Comparison of ENCODE assay signal across 2 cellular contexts in the genomic region with DNA sequence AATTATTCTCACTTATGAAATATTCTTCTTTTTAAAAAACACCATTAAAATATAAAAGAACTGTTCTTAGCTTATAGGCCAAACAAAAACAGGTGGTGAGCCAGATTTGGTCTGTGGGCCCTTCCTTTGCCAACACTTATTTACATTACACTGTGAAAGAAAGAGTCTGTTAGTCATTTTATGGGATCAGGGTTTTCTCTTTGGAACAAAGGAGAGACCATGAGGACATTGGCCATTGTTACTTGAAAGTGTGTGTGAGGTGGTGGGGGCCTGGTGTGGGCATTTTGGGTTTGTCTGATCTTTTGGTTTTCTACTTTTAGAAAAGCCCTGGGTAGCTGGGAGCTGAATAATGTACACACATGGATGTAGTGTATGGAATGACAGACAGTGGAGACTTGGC.
TF ChIP-seq lines count a peak whose summit lies in the region.

No MANE protein-coding gene starts in this region.

TF ChIP-seq in GM23338, 12 proteins besides CTCF, POLR2A, EP300 and RAD21 (continued from another document):
- TF ChIP-seq, protein P1, sequence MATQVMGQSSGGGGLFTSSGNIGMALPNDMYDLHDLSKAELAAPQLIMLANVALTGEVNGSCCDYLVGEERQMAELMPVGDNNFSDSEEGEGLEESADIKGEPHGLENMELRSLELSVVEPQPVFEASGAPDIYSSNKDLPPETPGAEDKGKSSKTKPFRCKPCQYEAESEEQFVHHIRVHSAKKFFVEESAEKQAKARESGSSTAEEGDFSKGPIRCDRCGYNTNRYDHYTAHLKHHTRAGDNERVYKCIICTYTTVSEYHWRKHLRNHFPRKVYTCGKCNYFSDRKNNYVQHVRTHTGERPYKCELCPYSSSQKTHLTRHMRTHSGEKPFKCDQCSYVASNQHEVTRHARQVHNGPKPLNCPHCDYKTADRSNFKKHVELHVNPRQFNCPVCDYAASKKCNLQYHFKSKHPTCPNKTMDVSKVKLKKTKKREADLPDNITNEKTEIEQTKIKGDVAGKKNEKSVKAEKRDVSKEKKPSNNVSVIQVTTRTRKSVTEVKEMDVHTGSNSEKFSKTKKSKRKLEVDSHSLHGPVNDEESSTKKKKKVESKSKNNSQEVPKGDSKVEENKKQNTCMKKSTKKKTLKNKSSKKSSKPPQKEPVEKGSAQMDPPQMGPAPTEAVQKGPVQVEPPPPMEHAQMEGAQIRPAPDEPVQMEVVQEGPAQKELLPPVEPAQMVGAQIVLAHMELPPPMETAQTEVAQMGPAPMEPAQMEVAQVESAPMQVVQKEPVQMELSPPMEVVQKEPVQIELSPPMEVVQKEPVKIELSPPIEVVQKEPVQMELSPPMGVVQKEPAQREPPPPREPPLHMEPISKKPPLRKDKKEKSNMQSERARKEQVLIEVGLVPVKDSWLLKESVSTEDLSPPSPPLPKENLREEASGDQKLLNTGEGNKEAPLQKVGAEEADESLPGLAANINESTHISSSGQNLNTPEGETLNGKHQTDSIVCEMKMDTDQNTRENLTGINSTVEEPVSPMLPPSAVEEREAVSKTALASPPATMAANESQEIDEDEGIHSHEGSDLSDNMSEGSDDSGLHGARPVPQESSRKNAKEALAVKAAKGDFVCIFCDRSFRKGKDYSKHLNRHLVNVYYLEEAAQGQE (IDR thresholded peaks at IDR 0.05; ENCODE audit: unreplicated experiment), result no peak
- TF ChIP-seq EZH2phosphoT487 (IDR thresholded peaks at IDR 0.05; ENCODE audit: unreplicated experiment) (no peak), POLR2AphosphoS5 (IDR thresholded peaks at IDR 0.05; ENCODE audit: low read depth) (no peak), ETS1 (IDR thresholded peaks at IDR 0.05) (no peak), EZH2 (IDR thresholded peaks at IDR 0.05; ENCODE audit: low read depth, unreplicated experiment) (no peak), STAT1 (IDR thresholded peaks at IDR 0.05; ENCODE audit: unreplicated experiment) (no peak), ZNF114 (CRISPR knock-in tag; IDR thresholded peaks at IDR 0.05) (no peak), JUNB (IDR thresholded peaks at IDR 0.05; ENCODE audit: unreplicated experiment) (no peak)
- TF ChIP-seq, protein P2, sequence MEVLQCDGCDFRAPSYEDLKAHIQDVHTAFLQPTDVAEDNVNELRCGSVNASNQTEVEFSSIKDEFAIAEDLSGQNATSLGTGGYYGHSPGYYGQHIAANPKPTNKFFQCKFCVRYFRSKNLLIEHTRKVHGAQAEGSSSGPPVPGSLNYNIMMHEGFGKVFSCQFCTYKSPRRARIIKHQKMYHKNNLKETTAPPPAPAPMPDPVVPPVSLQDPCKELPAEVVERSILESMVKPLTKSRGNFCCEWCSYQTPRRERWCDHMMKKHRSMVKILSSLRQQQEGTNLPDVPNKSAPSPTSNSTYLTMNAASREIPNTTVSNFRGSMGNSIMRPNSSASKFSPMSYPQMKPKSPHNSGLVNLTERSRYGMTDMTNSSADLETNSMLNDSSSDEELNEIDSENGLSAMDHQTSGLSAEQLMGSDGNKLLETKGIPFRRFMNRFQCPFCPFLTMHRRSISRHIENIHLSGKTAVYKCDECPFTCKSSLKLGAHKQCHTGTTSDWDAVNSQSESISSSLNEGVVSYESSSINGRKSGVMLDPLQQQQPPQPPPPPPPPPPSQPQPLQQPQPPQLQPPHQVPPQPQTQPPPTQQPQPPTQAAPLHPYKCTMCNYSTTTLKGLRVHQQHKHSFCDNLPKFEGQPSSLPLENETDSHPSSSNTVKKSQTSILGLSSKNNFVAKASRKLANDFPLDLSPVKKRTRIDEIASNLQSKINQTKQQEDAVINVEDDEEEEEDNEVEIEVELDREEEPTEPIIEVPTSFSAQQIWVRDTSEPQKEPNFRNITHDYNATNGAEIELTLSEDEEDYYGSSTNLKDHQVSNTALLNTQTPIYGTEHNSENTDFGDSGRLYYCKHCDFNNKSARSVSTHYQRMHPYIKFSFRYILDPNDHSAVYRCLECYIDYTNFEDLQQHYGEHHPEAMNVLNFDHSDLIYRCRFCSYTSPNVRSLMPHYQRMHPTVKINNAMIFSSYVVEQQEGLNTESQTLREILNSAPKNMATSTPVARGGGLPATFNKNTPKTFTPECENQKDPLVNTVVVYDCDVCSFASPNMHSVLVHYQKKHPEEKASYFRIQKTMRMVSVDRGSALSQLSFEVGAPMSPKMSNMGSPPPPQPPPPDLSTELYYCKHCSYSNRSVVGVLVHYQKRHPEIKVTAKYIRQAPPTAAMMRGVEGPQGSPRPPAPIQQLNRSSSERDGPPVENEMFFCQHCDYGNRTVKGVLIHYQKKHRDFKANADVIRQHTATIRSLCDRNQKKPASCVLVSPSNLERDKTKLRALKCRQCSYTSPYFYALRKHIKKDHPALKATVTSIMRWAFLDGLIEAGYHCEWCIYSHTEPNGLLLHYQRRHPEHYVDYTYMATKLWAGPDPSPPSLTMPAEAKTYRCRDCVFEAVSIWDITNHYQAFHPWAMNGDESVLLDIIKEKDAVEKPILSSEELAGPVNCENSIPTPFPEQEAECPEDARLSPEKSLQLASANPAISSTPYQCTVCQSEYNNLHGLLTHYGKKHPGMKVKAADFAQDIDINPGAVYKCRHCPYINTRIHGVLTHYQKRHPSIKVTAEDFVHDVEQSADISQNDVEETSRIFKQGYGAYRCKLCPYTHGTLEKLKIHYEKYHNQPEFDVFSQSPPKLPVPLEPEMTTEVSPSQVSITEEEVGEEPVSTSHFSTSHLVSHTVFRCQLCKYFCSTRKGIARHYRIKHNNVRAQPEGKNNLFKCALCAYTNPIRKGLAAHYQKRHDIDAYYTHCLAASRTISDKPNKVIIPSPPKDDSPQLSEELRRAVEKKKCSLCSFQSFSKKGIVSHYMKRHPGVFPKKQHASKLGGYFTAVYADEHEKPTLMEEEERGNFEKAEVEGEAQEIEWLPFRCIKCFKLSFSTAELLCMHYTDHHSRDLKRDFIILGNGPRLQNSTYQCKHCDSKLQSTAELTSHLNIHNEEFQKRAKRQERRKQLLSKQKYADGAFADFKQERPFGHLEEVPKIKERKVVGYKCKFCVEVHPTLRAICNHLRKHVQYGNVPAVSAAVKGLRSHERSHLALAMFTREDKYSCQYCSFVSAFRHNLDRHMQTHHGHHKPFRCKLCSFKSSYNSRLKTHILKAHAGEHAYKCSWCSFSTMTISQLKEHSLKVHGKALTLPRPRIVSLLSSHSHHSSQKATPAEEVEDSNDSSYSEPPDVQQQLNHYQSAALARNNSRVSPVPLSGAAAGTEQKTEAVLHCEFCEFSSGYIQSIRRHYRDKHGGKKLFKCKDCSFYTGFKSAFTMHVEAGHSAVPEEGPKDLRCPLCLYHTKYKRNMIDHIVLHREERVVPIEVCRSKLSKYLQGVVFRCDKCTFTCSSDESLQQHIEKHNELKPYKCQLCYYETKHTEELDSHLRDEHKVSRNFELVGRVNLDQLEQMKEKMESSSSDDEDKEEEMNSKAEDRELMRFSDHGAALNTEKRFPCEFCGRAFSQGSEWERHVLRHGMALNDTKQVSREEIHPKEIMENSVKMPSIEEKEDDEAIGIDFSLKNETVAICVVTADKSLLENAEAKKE (CRISPR knock-in tag; IDR thresholded peaks at IDR 0.05), result no peak

TF ChIP-seq in WTC11, 78 proteins besides CTCF, POLR2A, EP300 and RAD21 (continued from another document):
- TF ChIP-seq, protein P3, sequence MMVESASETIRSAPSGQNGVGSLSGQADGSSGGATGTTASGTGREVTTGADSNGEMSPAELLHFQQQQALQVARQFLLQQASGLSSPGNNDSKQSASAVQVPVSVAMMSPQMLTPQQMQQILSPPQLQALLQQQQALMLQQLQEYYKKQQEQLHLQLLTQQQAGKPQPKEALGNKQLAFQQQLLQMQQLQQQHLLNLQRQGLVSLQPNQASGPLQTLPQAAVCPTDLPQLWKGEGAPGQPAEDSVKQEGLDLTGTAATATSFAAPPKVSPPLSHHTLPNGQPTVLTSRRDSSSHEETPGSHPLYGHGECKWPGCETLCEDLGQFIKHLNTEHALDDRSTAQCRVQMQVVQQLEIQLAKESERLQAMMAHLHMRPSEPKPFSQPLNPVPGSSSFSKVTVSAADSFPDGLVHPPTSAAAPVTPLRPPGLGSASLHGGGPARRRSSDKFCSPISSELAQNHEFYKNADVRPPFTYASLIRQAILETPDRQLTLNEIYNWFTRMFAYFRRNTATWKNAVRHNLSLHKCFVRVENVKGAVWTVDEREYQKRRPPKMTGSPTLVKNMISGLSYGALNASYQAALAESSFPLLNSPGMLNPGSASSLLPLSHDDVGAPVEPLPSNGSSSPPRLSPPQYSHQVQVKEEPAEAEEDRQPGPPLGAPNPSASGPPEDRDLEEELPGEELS (CRISPR knock-in tag; IDR thresholded peaks at IDR 0.05), result no peak
- TF ChIP-seq SOX15 (CRISPR knock-in tag; IDR thresholded peaks at IDR 0.05) (no peak), KAT7 (CRISPR knock-in tag; IDR thresholded peaks at IDR 0.05; ENCODE audit: borderline replicate concordance) (no peak), NFE2L1 (CRISPR knock-in tag; IDR thresholded peaks at IDR 0.05) (no peak), ZNF121 (CRISPR knock-in tag; IDR thresholded peaks at IDR 0.05) (no peak), ZNF232 (CRISPR knock-in tag; IDR thresholded peaks at IDR 0.05) (no peak)
- TF ChIP-seq, protein P4, sequence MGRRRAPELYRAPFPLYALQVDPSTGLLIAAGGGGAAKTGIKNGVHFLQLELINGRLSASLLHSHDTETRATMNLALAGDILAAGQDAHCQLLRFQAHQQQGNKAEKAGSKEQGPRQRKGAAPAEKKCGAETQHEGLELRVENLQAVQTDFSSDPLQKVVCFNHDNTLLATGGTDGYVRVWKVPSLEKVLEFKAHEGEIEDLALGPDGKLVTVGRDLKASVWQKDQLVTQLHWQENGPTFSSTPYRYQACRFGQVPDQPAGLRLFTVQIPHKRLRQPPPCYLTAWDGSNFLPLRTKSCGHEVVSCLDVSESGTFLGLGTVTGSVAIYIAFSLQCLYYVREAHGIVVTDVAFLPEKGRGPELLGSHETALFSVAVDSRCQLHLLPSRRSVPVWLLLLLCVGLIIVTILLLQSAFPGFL (CRISPR knock-in tag; IDR thresholded peaks at IDR 0.05; ENCODE audit: borderline replicate concordance), result no peak
- TF ChIP-seq, protein P5, sequence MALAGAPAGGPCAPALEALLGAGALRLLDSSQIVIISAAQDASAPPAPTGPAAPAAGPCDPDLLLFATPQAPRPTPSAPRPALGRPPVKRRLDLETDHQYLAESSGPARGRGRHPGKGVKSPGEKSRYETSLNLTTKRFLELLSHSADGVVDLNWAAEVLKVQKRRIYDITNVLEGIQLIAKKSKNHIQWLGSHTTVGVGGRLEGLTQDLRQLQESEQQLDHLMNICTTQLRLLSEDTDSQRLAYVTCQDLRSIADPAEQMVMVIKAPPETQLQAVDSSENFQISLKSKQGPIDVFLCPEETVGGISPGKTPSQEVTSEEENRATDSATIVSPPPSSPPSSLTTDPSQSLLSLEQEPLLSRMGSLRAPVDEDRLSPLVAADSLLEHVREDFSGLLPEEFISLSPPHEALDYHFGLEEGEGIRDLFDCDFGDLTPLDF (CRISPR knock-in tag; IDR thresholded peaks at IDR 0.05), result no peak
